25 cellular contexts compared by ENCODE assay signal in genomic region chr20:42895062-42895461, GRCh38.
"Had no signal": no experiment of that assay in that cellular context is flagged by ENCODE, and none has a peak within 500 bp of the region (broad histone marks: within the 10 kb centered on the region; RNA-seq: fewer than 3 reads in every experiment).

No MANE protein-coding gene starts in this region.

- H3K27ac Mint-ChIP-seq: naive thymus-derived CD8-positive, alpha-beta T cell; stimulated activated memory B cell treated with anti-CD40 and anti-IgM and Interleukin-4, amounts not matched to agents 10 μg/mL and 1 μg/mL and 100 μg/mL, for 72 hours; stimulated activated naive CD8-positive, alpha-beta T cell treated with anti-CD3 and anti-CD28 coated beads, Interleukin-15, amount 100 ng/mL, for 72 hours; type B pancreatic cell had no signal

- H3K4me1 Mint-ChIP-seq: naive thymus-derived CD8-positive, alpha-beta T cell; neural crest cell; stimulated activated memory B cell treated with anti-CD40 and anti-IgM and Interleukin-4, amounts not matched to agents 10 μg/mL and 1 μg/mL and 100 μg/mL, for 72 hours; stimulated activated naive CD8-positive, alpha-beta T cell treated with anti-CD3 and anti-CD28 coated beads, Interleukin-15, amount 100 ng/mL, for 72 hours had no signal

- DNase-seq: islet precursor cell; left cardiac atrium; left ventricle myocardium superior; lower lobe of right lung; mammary epithelial cell; mesenchymal stem cell; naive thymus-derived CD8-positive, alpha-beta T cell; nucleus accumbens; right lobe of liver; stimulated activated CD4-positive, alpha-beta T cell treated with anti-CD3 and anti-CD28 coated beads, Interleukin-1b, Interleukin-23, amount 100 ng/mL, for 48 hours; stimulated activated CD4-positive, alpha-beta T cell treated with anti-CD3 and anti-CD28 coated beads, Interleukin-2, amount 100 ng/mL, for 48 hours; stimulated activated CD4-positive, alpha-beta T cell treated with anti-CD3 and anti-CD28 coated beads, Interleukin-4, amount 100 ng/mL, for 4 hours; stimulated activated CD8-positive, alpha-beta memory T cell treated with anti-CD3 and anti-CD28 coated beads, Interleukin-4, amount 100 ng/mL, for 48 hours; stimulated activated naive CD4-positive, alpha-beta T cell treated with Interleukin-2 at 50 U/mL for 16 hours; stimulated activated naive CD8-positive, alpha-beta T cell treated with anti-CD3 and anti-CD28 coated beads, Interleukin-15, amount 100 ng/mL, for 72 hours; substantia nigra; uterus had no signal

- H3K4me3 ChIP-seq: lower lobe of right lung, right atrium auricular region, right lobe of liver, smooth muscle cell, tibial nerve, uterus had no signal

- H3K4me3 Mint-ChIP-seq: naive thymus-derived CD8-positive, alpha-beta T cell; nephron; neural crest cell; stimulated activated memory B cell treated with anti-CD40 and anti-IgM and Interleukin-4, amounts not matched to agents 10 μg/mL and 1 μg/mL and 100 μg/mL, for 72 hours; stimulated activated naive CD8-positive, alpha-beta T cell treated with anti-CD3 and anti-CD28 coated beads, Interleukin-15, amount 100 ng/mL, for 72 hours; type B pancreatic cell had no signal

- H3K27me3 ChIP-seq: right atrium auricular region, right lobe of liver, tibial nerve, uterus had no signal

- H3K36me3 ChIP-seq: lower lobe of right lung, right atrium auricular region, right lobe of liver, tibial nerve, uterus had no signal

- H3K27ac ChIP-seq: lower lobe of right lung, right atrium auricular region, right lobe of liver, tibial nerve, uterus had no signal

- H3K27me3 Mint-ChIP-seq: progenitor cell of endocrine pancreas; stimulated activated memory B cell treated with anti-CD40 and anti-IgM and Interleukin-4, amounts not matched to agents 10 μg/mL and 1 μg/mL and 100 μg/mL, for 72 hours; stimulated activated naive CD8-positive, alpha-beta T cell treated with anti-CD3 and anti-CD28 coated beads, Interleukin-15, amount 100 ng/mL, for 72 hours; type B pancreatic cell had no signal

- H3K36me3 Mint-ChIP-seq: naive thymus-derived CD8-positive, alpha-beta T cell; stimulated activated memory B cell treated with anti-CD40 and anti-IgM and Interleukin-4, amounts not matched to agents 10 μg/mL and 1 μg/mL and 100 μg/mL, for 72 hours; type B pancreatic cell had no signal

- H3K9me3 ChIP-seq: lower lobe of right lung, right atrium auricular region, right lobe of liver, uterus had no signal

- H3K9me3 Mint-ChIP-seq: type B pancreatic cell had no signal

- H3K4me1 ChIP-seq: lower lobe of right lung, right atrium auricular region, tibial nerve, uterus had no signal
